15 cellular contexts compared by ENCODE assay signal in genomic region chr1:219771039-219771438, GRCh38.
DNase-seq lines count a peak whose midpoint lies in the region; ATAC-seq, FAIRE-seq and TF ChIP-seq lines count a peak whose summit lies in the region.
"Had no signal": no experiment of that assay in that cellular context is flagged by ENCODE, and none has a peak within 500 bp of the region (broad histone marks: within the 10 kb centered on the region; RNA-seq: fewer than 3 reads in every experiment).

No MANE protein-coding gene starts in this region.

- ATAC-seq in HG02763 (IDR thresholded peaks at IDR 0.05; ENCODE audit: unreplicated experiment) (no peak), pancreas (no peak)
- ATAC-seq in activated CD8-positive, alpha-beta T cell treated with anti-CD3 and anti-CD28 coated beads for 36 hours: no peak
- ATAC-seq: left lobe of liver, Panc1 had no signal

- H3K4me1 Mint-ChIP-seq in activated CD8-positive, alpha-beta T cell treated with anti-CD3 and anti-CD28 coated beads for 36 hours (ENCODE audit: low read depth): no peaks in the 10 kb centered on the region

- H3K36me3 ChIP-seq in pancreas: no peaks in the 10 kb centered on the region
- H3K36me3 ChIP-seq: prostate gland had no signal

- CTCF ChIA-PET in activated CD8-positive, alpha-beta T cell treated with anti-CD3 and anti-CD28 coated beads for 36 hours (lab: Charles Lee): interaction anchor here (1.0 kb wide), 1 partner anchor 29 kb away, joined by 3 read pairs; no protein-coding TSS in a partner anchor

- no peak overlapping the region for H3K27ac ChIP-seq in pancreas
- H3K27ac ChIP-seq: prostate gland had no signal

- H3K9me3 ChIP-seq in pancreas: no peaks in the 10 kb centered on the region
- H3K9me3 ChIP-seq: prostate gland had no signal

- WGBS in pancreas, 2 donors: 56 to 59% methylated on average over 4 of the region's 4 CpGs

- H3K4me1 ChIP-seq in pancreas: no peaks in the 10 kb centered on the region
- H3K4me1 ChIP-seq: prostate gland had no signal

- POLR2A ChIA-PET in activated CD8-positive, alpha-beta T cell treated with anti-CD3 and anti-CD28 coated beads for 36 hours (lab: Charles Lee): no interaction called here

- H3K27me3 ChIP-seq in pancreas: no peaks in the 10 kb centered on the region

- intact Hi-C loops in pancreas (cut with DNase I): no loop called here
- intact Hi-C loops in activated CD8-positive, alpha-beta T cell treated with anti-CD3 and anti-CD28 coated beads for 36 hours (cut with micrococcal nuclease): no loop called here

- DNase-seq in AG09309 (ENCODE audit: low read depth): peak; percentile 20
- DNase-seq in HS-27A (ENCODE audit: low read depth): peak; percentile 84
- DNase-seq in astrocyte of the spinal cord (ENCODE audit: low read depth, low spot score): peak; percentile 97
- DNase-seq in islet precursor cell: peak; percentile 98
- DNase-seq in pancreas: no peak
- DNase-seq in activated CD8-positive, alpha-beta T cell treated with anti-CD3 and anti-CD28 coated beads for 36 hours: no peak
- no peak for DNase-seq in activated CD4-positive, CD25-positive, alpha-beta regulatory T cell (lab: John Stamatoyannopoulos, UW)
- DNase-seq: activated CD4-positive, alpha-beta T cell treated with anti-CD3 and anti-CD28 coated beads for 48 hours; activated naive CD4-positive, alpha-beta T cell treated with Interleukin-2 at 50 U/mL for 16 hours; effector CD4-positive, alpha-beta T cell; NCI-H1436 treated with DMSO at 0.1 percent for 48 hours had no signal

- in situ Hi-C loops in astrocyte of the spinal cord (cut with HindIII; ENCODE audit: low sequenced_read_pairs): no loop called here

- TF ChIP-seq CTCF in AG09309 (IDR thresholded peaks at IDR 0.05; ENCODE audit: control insufficient read depth, insufficient read depth, low read depth, low read length, missing control alignments): no peak
- TF ChIP-seq CTCF in astrocyte of the spinal cord (IDR thresholded peaks at IDR 0.05; ENCODE audit: low read depth, low read length): no peak
- no peak for TF ChIP-seq CTCF in pancreas (IDR thresholded peaks at IDR 0.05)
- no peak for TF ChIP-seq CTCF in activated CD8-positive, alpha-beta T cell treated with anti-CD3 and anti-CD28 coated beads for 36 hours (IDR thresholded peaks at IDR 0.05)

- H3K4me3 ChIP-seq in AG09309 (ENCODE audit: control insufficient read depth, low read depth, low read length) (no peak overlapping the region), astrocyte of the spinal cord (ENCODE audit: low read depth, low read length) (no peak overlapping the region), pancreas (no peak overlapping the region)
- H3K4me3 ChIP-seq: prostate gland had no signal

- no peaks in the 10 kb centered on the region for H3K27me3 Mint-ChIP-seq in activated CD8-positive, alpha-beta T cell treated with anti-CD3 and anti-CD28 coated beads for 36 hours

- H3K9me3 Mint-ChIP-seq in activated CD8-positive, alpha-beta T cell treated with anti-CD3 and anti-CD28 coated beads for 36 hours: peaks cover 12% of the 10 kb centered on the region

- H3K36me3 Mint-ChIP-seq in activated CD8-positive, alpha-beta T cell treated with anti-CD3 and anti-CD28 coated beads for 36 hours (ENCODE audit: low read depth): no peaks in the 10 kb centered on the region

- no peak for FAIRE-seq in pancreas (lab: Jason Lieb, UNC)

- no peak overlapping the region for H3K4me3 Mint-ChIP-seq in activated CD8-positive, alpha-beta T cell treated with anti-CD3 and anti-CD28 coated beads for 36 hours

- H3K27ac Mint-ChIP-seq in activated CD8-positive, alpha-beta T cell treated with anti-CD3 and anti-CD28 coated beads for 36 hours: no peak overlapping the region

Comparison
In these comparisons a context has a peak if more than half of its experiments do, and no peak if none do; other contexts are left out.
1. DNase-seq: peak in AG09309 (single experiment), HS-27A (single experiment), astrocyte of the spinal cord (single experiment) and islet precursor cell (single experiment); none in pancreas (0 of 6), activated CD8-positive, alpha-beta T cell treated with anti-CD3 and anti-CD28 coated beads for 36 hours (single experiment) and activated CD4-positive, CD25-positive, alpha-beta regulatory T cell (0 of 4).